9 cellular contexts compared by ENCODE assay signal in genomic region chr11:61660997-61661396, GRCh38. TPM values are rescaled to one million over a fixed set of nuclear protein-coding genes. Genes with fewer than 3 reads are reported as not detected.
DNase-seq lines count a peak whose midpoint lies in the region; ATAC-seq, FAIRE-seq and TF ChIP-seq lines count a peak whose summit lies in the region.
"Not testable (repeated sequence)": the region's sequence is repeated elsewhere in the genome, so short reads cannot be mapped to it uniquely, and the experiment has no call there.
"Had no signal": no experiment of that assay in that cellular context is flagged by ENCODE, and none has a peak within 500 bp of the region (broad histone marks: within the 10 kb centered on the region; RNA-seq: fewer than 3 reads in every experiment).

No MANE protein-coding gene starts in this region.

- POLR2A ChIA-PET in HCT116 (lab: Charles Lee): not testable (repeated sequence)

- H3K9me2 ChIP-seq in HCT116 (ENCODE audit: insufficient read depth): not testable (repeated sequence)

- H3K27me3 ChIP-seq in HCT116 (ENCODE audit: insufficient read depth, low read length); brain microvascular endothelial cell (replicated peaks); left ventricle myocardium inferior (ENCODE audit: low read depth); pancreas: not testable (repeated sequence)

- intact Hi-C loops in Calu3 (cut with micrococcal nuclease; ENCODE audit: unreplicated experiment); HCT116 (cut with micrococcal nuclease); left ventricle myocardium inferior (cut with micrococcal nuclease); pancreas (cut with DNase I): not testable (repeated sequence)

- not testable (repeated sequence) for H3K27me3 Mint-ChIP-seq in Calu3 (ENCODE audit: unreplicated experiment)

- H3K4me3 ChIP-seq in HCT116 (replicated peaks in 1 of 2; ENCODE audit: low read depth in 1 of 2, low read length in 2 of 2); brain microvascular endothelial cell (ENCODE audit: low read depth, low read length); left ventricle myocardium inferior; pancreas: not testable (repeated sequence)

- DNase-seq in Calu3 (peak; percentile 35), NCI-H146 (lab: John Stamatoyannopoulos, UW) (peak; percentile 16), NCI-H748 (lab: John Stamatoyannopoulos, UW; ENCODE audit: unreplicated experiment) (peak; percentile 24), SK-MEL-5 (ENCODE audit: low read depth, low spot score) (peak; percentile 8), pancreas (peak in 4 of 6 donors; percentile 75 to 86 (median 81))
- not testable (repeated sequence) for DNase-seq in HCT116 (ENCODE audit: low read depth, low spot score); brain microvascular endothelial cell; left ventricle myocardium inferior

- ATAC-seq in HCT116: peak; percentile 76
- ATAC-seq in pancreas: peak; percentile 79 to 88 (median 85)

- not testable (repeated sequence) for H3K4me1 ChIP-seq in HCT116 (ENCODE audit: control insufficient read depth in 1 of 2, insufficient read depth in 2 of 2, low read length in 2 of 2); left ventricle myocardium inferior; pancreas

- not testable (repeated sequence) for H3K36me3 ChIP-seq in HCT116 (ENCODE audit: control insufficient read depth in 1 of 2, insufficient read depth in 2 of 2, low read length in 2 of 2); brain microvascular endothelial cell (replicated peaks); left ventricle myocardium inferior; pancreas

- not testable (repeated sequence) for H3K4me2 ChIP-seq in HCT116 (ENCODE audit: low read length)

- not testable (repeated sequence) for H3K27ac ChIP-seq in HCT116 (ENCODE audit: low read depth, low read length); brain microvascular endothelial cell; left ventricle myocardium inferior (replicated peaks); pancreas

- not testable (repeated sequence) for TF ChIP-seq CTCF in Calu3 (IDR thresholded peaks at IDR 0.05; ENCODE audit: unreplicated experiment); pancreas (IDR thresholded peaks at IDR 0.05)
- TF ChIP-seq CTCF in HCT116 (IDR thresholded peaks at IDR 0.05 in 2 of 3, conservative IDR thresholded peaks at IDR 0.05 in 1 of 3; ENCODE audit: borderline replicate concordance in 1 of 3, insufficient read depth in 1 of 3, low read depth in 2 of 3, low read length in 2 of 3) (peak in 2 of 3 experiments; percentile 21 to 24; a peak in 2 of 6 replicates), brain microvascular endothelial cell (IDR thresholded peaks at IDR 0.05; ENCODE audit: low read depth, low read length, missing control alignments) (peak; percentile 24), left ventricle myocardium inferior (IDR thresholded peaks at IDR 0.05; ENCODE audit: borderline replicate concordance) (peak; percentile 13)

- not testable (repeated sequence) for TF ChIP-seq RAD21 in HCT116 (IDR thresholded peaks at IDR 0.05; ENCODE audit: low read depth)

- CTCF ChIA-PET in Calu3 (lab: Charles Lee) (interaction anchor here (0.7 kb wide), 1 partner anchor 54 kb away, joined by 3 read pairs; no protein-coding TSS in a partner anchor), HCT116 (lab: Charles Lee) (interaction anchor here (1.2 to 2.0 kb wide), 3 partner anchors 10 to 72 kb away, joined by 4 to 7 read pairs (median 5); no protein-coding TSS in a partner anchor)

- H2AFZ ChIP-seq in HCT116 (ENCODE audit: low read depth, low read length, poor library complexity, severe bottlenecking): not testable (repeated sequence)

- not testable (repeated sequence) for H3K27ac Mint-ChIP-seq in Calu3 (ENCODE audit: unreplicated experiment)

- H3K9me3 Mint-ChIP-seq in Calu3 (ENCODE audit: low read depth, unreplicated experiment): not testable (repeated sequence)

- not testable (repeated sequence) for FAIRE-seq in pancreas (lab: Jason Lieb, UNC)

- H3K36me3 Mint-ChIP-seq in Calu3 (ENCODE audit: insufficient read depth, unreplicated experiment): not testable (repeated sequence)

- not testable (repeated sequence) for H3K9me3 ChIP-seq in HCT116 (ENCODE audit: control insufficient read depth in 1 of 2, insufficient read depth in 1 of 2, low read depth in 1 of 2, low read length in 2 of 2); left ventricle myocardium inferior (replicated peaks); pancreas

- not testable (repeated sequence) for H3K9ac ChIP-seq in HCT116 (ENCODE audit: low read length)

- TF ChIP-seq POLR2A in HCT116 (IDR thresholded peaks at IDR 0.05; ENCODE audit: borderline replicate concordance, extremely low read depth, insufficient read depth, insufficient read length): not testable (repeated sequence)

- peaks cover 19% of the 10 kb centered on the region for H3K4me1 Mint-ChIP-seq in Calu3 (ENCODE audit: low read depth, unreplicated experiment)

- not testable (repeated sequence) for H4K20me1 ChIP-seq in HCT116 (ENCODE audit: insufficient read depth)

- RAD21 ChIA-PET in HCT116 (lab: Charles Lee; ENCODE audit: low non-redundant PET in 1 of 2, low total read pairs in 2 of 2, uncharacterized antibody in 2 of 2, unreplicated experiment in 2 of 2): interaction anchor here in 1 of 2 experiments (1.1 kb wide), 1 partner anchor 72 kb away, joined by 3 read pairs; no protein-coding TSS in a partner anchor

- H3K4me3 Mint-ChIP-seq in Calu3 (ENCODE audit: low read depth, unreplicated experiment): not testable (repeated sequence)

- not testable (repeated sequence) for H3K79me2 ChIP-seq in HCT116 (ENCODE audit: insufficient read depth, low read length)

- BruUV-seq in Calu3 (replicated peaks; lab: Mats Ljungman, UMichigan); HCT116 (replicated peaks; lab: Mats Ljungman, UMichigan): not testable (repeated sequence)

- 46 to 57% methylated on average over 3 to 4 of the region's 4 CpGs for WGBS in pancreas, 2 donors

- in situ Hi-C loops in SK-MEL-5 (cut with HindIII; ENCODE audit: low pct_unique_long_range_greater_than_20kb, low sequenced_read_pairs); brain microvascular endothelial cell (cut with HindIII; ENCODE audit: low pct_ligation_motif_present, low sequenced_read_pairs): not testable (repeated sequence)

RNA-seq across cellular contexts. Expression of gene DAGLA, which starts 19.2 kb away (rescaled TPM):
- total RNA-seq in Calu3 (2022): 7.5 and 9.0 TPM in 2 replicates
- 2.7 TPM for total RNA-seq in HCT116 (2021; ENCODE audit: unreplicated experiment)
- polyA plus RNA-seq in HCT116 (2012): 1.7 and 1.9 TPM in 2 replicates
- total RNA-seq in SK-MEL-5 (2014; rRNA removed; shearing (Covaris generic)): 0.98 and 1.1 TPM in 2 replicates
- 3.7 and 3.9 TPM in 2 replicates for polyA plus RNA-seq in SK-MEL-5 (2015; cell fraction: cytosol; rRNA removed)
- 2.8 and 3.4 TPM in 2 replicates for polyA plus RNA-seq in SK-MEL-5 (2015; cell fraction: nucleus; rRNA removed)
- total RNA-seq in left ventricle myocardium inferior: 3.2 TPM
- 1 to 10 TPM; 3.7 to 6.2 (median 4.8) TPM for total RNA-seq in pancreas
- 1 to 10 TPM; 5.4 to 6.9 TPM for polyA plus RNA-seq in pancreas
- polyA plus RNA-seq: IgD-negative memory B cell had no signal
